Comparison of ENCODE assay signal across 11 cellular contexts in the genomic region with DNA sequence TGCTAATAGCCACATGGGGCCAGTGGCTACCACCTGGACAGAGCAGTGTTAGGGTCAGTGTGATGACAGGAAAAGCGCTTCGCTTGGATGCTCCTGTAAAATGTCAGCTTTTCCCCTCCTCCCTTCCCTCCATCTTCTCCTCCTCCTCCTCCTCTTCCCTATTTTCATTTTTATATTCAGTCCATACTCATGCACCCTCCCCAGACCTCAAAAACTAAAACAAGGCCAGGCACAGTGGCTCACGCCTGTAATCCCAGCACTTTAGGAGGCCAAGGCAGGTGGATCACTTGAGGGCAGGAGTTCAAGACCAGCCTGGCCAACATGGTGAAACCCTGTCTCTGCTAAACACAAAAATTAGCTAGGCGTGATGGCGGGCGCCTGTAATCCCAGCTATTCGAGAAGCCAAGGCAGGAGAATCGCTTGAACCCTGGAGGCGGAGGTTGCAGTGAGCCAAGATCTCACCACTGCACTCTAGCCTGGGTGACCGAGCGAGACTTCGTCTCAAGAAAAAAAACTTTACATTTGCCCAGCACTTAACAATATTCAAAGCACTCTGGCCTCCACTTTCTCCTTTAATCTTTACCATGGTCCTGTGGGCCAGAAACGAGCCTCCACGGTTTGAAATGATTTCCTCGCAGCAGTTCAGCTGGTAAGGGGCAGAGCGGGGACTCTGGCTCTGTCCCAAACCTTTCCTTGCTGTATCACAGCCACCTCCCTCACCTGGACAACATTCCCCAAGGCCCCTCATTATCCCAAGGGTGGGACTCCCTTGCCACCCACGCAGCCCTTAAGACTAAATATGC. TPM values are rescaled to one million over a fixed set of nuclear protein-coding genes. Genes with fewer than 3 reads are reported as not detected.
DNase-seq lines count a peak whose midpoint lies in the region; ATAC-seq and TF ChIP-seq lines count a peak whose summit lies in the region.
"Had no signal": no experiment of that assay in that cellular context is flagged by ENCODE, and none has a peak within 500 bp of the region (broad histone marks: within the 10 kb centered on the region; RNA-seq: fewer than 3 reads in every experiment).

No MANE protein-coding gene starts in this region.

- 82 to 87% (median 85%) methylated on average over 17 of the region's 17 CpGs for WGBS in heart left ventricle, 4 donors
- 90 to 93% methylated on average over 16 to 17 of the region's 17 CpGs for WGBS in endodermal cell (ENCODE audit: insufficient coverage in 1 of 2, insufficient read length in 1 of 2), 2 experiments
- WGBS in ovary, 3 donors, result 65 to 76% (median 70%) methylated on average over 17 of the region's 17 CpGs

- no peak overlapping the region for H3K4me3 Mint-ChIP-seq in endodermal cell
- H3K4me3 Mint-ChIP-seq in stimulated activated naive B cell treated with anti-CD40 and anti-IgM and Interleukin-4, amounts not matched to agents 10 μg/mL and 1 μg/mL and 100 μg/mL, for 72 hours, result no peak overlapping the region

- H3K36me3 Mint-ChIP-seq in endodermal cell (ENCODE audit: low read depth), result no peaks in the 10 kb centered on the region
- H3K36me3 Mint-ChIP-seq in stimulated activated naive B cell treated with anti-CD40 and anti-IgM and Interleukin-4, amounts not matched to agents 10 μg/mL and 1 μg/mL and 100 μg/mL, for 72 hours, result peaks cover 0 to 3% of the 10 kb centered on the region in 2 donors

- TF ChIP-seq CTCF in heart left ventricle (IDR thresholded peaks at IDR 0.05) (no peak), left ventricle myocardium inferior (IDR thresholded peaks at IDR 0.05; ENCODE audit: borderline replicate concordance) (no peak), endodermal cell (conservative IDR thresholded peaks at IDR 0.05) (no peak), ovary (IDR thresholded peaks at IDR 0.05) (no peak)

- H3K9me3 Mint-ChIP-seq in endodermal cell, result no peaks in the 10 kb centered on the region
- H3K9me3 Mint-ChIP-seq in stimulated activated naive B cell treated with anti-CD40 and anti-IgM and Interleukin-4, amounts not matched to agents 10 μg/mL and 1 μg/mL and 100 μg/mL, for 72 hours, result no peaks in the 10 kb centered on the region

- ATAC-seq in heart left ventricle, result no peak
- ATAC-seq in stimulated activated naive B cell treated with anti-CD40 and anti-IgM and Interleukin-4, amounts not matched to agents 10 μg/mL and 1 μg/mL and 100 μg/mL, for 72 hours (replicated peaks), result no peak

- H3K27me3 ChIP-seq in heart left ventricle (no peaks in the 10 kb centered on the region), left ventricle myocardium inferior (ENCODE audit: low read depth) (no peaks in the 10 kb centered on the region), endodermal cell (ENCODE audit: control insufficient read depth, insufficient read depth, low read length, poor library complexity, severe bottlenecking) (no peaks in the 10 kb centered on the region), ovary (no peaks in the 10 kb centered on the region)
- H3K27me3 ChIP-seq: tibial nerve had no signal

- H3K27me3 Mint-ChIP-seq in endodermal cell (ENCODE audit: insufficient read depth), result no peaks in the 10 kb centered on the region
- peaks cover 20 to 22% of the 10 kb centered on the region in 2 donors for H3K27me3 Mint-ChIP-seq in stimulated activated naive B cell treated with anti-CD40 and anti-IgM and Interleukin-4, amounts not matched to agents 10 μg/mL and 1 μg/mL and 100 μg/mL, for 72 hours

- H3K36me3 ChIP-seq in heart left ventricle, result no peaks in the 10 kb centered on the region
- no peaks in the 10 kb centered on the region for H3K36me3 ChIP-seq in left ventricle myocardium inferior
- H3K36me3 ChIP-seq in endodermal cell (ENCODE audit: control insufficient read depth, insufficient read depth, low read length), result no peaks in the 10 kb centered on the region
- no peaks in the 10 kb centered on the region for H3K36me3 ChIP-seq in ovary
- H3K36me3 ChIP-seq: tibial nerve had no signal

- TF ChIP-seq POLR2A in heart left ventricle (IDR thresholded peaks at IDR 0.05), result no peak
- TF ChIP-seq POLR2A in ovary (IDR thresholded peaks at IDR 0.05), result no peak

- H3K27ac ChIP-seq in heart left ventricle, result peak overlapping the region in 7 of 12 donors; percentile 38 to 82 (median 49)
- no peak overlapping the region for H3K27ac ChIP-seq in left ventricle myocardium inferior (replicated peaks)
- no peak overlapping the region for H3K27ac ChIP-seq in endodermal cell (ENCODE audit: low read depth, low read length)
- peak overlapping the region; percentile 34 to 85 for H3K27ac ChIP-seq in ovary

- H3K27ac Mint-ChIP-seq in endodermal cell, result peak overlapping the region; percentile 82
- H3K27ac Mint-ChIP-seq in stimulated activated naive B cell treated with anti-CD40 and anti-IgM and Interleukin-4, amounts not matched to agents 10 μg/mL and 1 μg/mL and 100 μg/mL, for 72 hours, result no peak overlapping the region

- intact Hi-C loops in heart left ventricle (cut with DNase I) (loop anchor here in 2 of 10 donors (5.0 to 10.0 kb wide), 2 partner anchors 139 to 201 kb away; partner anchors contain the start of gene SPATA20 (in 1 of the 2)), left ventricle myocardium inferior (cut with micrococcal nuclease) (no loop called here), ovary (cut with DNase I) (loop anchor here (5.0 to 10.0 kb wide), 4 partner anchors 51 to 204 kb away; partner anchors contain the start of gene ABCC3 (in 1 of the 4))

- DNase-seq in heart left ventricle, result no peak
- no peak for DNase-seq in left ventricle myocardium inferior
- no peak for DNase-seq in endodermal cell
- DNase-seq in ovary, result no peak
- no peak for DNase-seq in NCI-H1105 treated with DMSO at 0.1 percent for 48 hours (lab: John Stamatoyannopoulos, UW)
- no peak for DNase-seq in stimulated activated naive B cell treated with anti-CD40 and anti-IgM and Interleukin-4, amounts not matched to agents 10 μg/mL and 1 μg/mL and 100 μg/mL, for 72 hours
- no peak for DNase-seq in HK-2 (ENCODE audit: unreplicated experiment)
- no peak for DNase-seq in activated gamma-delta T cell treated with Interleukin-2 at 50 U/mL for 16 hours
- DNase-seq: DMS 273 treated with DMSO at 0.1 percent for 48 hours, T-helper 2 cell had no signal

- H3K4me1 ChIP-seq in heart left ventricle, result peaks cover 0 to 21% (median 11%) of the 10 kb centered on the region in 12 donors
- H3K4me1 ChIP-seq in left ventricle myocardium inferior, result peaks cover 23% of the 10 kb centered on the region
- H3K4me1 ChIP-seq in endodermal cell (ENCODE audit: control insufficient read depth, insufficient read depth, low read length), result peaks cover 8% of the 10 kb centered on the region
- peaks cover 29% of the 10 kb centered on the region for H3K4me1 ChIP-seq in ovary (ENCODE audit: insufficient read depth)

- no peak overlapping the region for H3K4me3 ChIP-seq in heart left ventricle
- H3K4me3 ChIP-seq in left ventricle myocardium inferior, result no peak overlapping the region
- H3K4me3 ChIP-seq in endodermal cell (ENCODE audit: low read length), result no peak overlapping the region
- H3K4me3 ChIP-seq in ovary, result no peak overlapping the region
- H3K4me3 ChIP-seq: tibial nerve had no signal

- H3K9ac ChIP-seq in endodermal cell (ENCODE audit: extremely low read depth, low read length, poor library complexity, severe bottlenecking), result no peak overlapping the region

- no peak for TF ChIP-seq EP300 in ovary (IDR thresholded peaks at IDR 0.05)

- H3K9me3 ChIP-seq in heart left ventricle (no peaks in the 10 kb centered on the region), left ventricle myocardium inferior (replicated peaks) (no peaks in the 10 kb centered on the region), endodermal cell (ENCODE audit: control insufficient read depth, low read length) (no peaks in the 10 kb centered on the region), ovary (no peaks in the 10 kb centered on the region)
- H3K9me3 ChIP-seq: tibial nerve had no signal

- H3K4me1 Mint-ChIP-seq in endodermal cell, result peaks cover 18% of the 10 kb centered on the region
- H3K4me1 Mint-ChIP-seq in stimulated activated naive B cell treated with anti-CD40 and anti-IgM and Interleukin-4, amounts not matched to agents 10 μg/mL and 1 μg/mL and 100 μg/mL, for 72 hours, result peaks cover 5% of the 10 kb centered on the region in 2 donors

RNA-seq across cellular contexts. Expression of gene ANKRD40, which starts 21.8 kb away (rescaled TPM):
- 10 to 100 TPM; 38.8 to 55.4 (median 47.2) TPM for total RNA-seq in heart left ventricle
- 10 to 100 TPM; 22.2 to 48.2 TPM for polyA plus RNA-seq in heart left ventricle
- total RNA-seq in left ventricle myocardium inferior, result 53.1 TPM
- 10 to 100 TPM; 44.9 to 60.3 TPM for total RNA-seq in endodermal cell
- polyA plus RNA-seq in endodermal cell (2013, experiment 1 of 2), result 38.1 TPM
- 37.3 TPM for polyA plus RNA-seq in endodermal cell (2013, experiment 2 of 2)
- total RNA-seq in ovary, result 10 to 100 TPM; 19.4 to 52.6 (median 42.1) TPM
- 10 to 100 TPM; 17.0 to 41.7 TPM for polyA plus RNA-seq in ovary

RNA-seq across cellular contexts. Expression of gene LUC7L3, which starts 33.5 kb away (rescaled TPM):
- total RNA-seq in heart left ventricle (10 to 100 TPM; 16.5 to 55.5 (median 52.1) TPM), left ventricle myocardium inferior (64.4 TPM), endodermal cell (100 to 1,000 TPM; 122 to 169 TPM), ovary (100 to 1,000 TPM; 103 to 172 (median 139) TPM)
- polyA plus RNA-seq in heart left ventricle (10 to 100 TPM; 33.4 to 89.0 TPM), ovary (100 to 1,000 TPM in 1 of 2 donors, 10 to 100 TPM in 1; 96.5 to 148 TPM)
- 252 TPM for polyA plus RNA-seq in endodermal cell (2013, experiment 1 of 2)
- 214 TPM for polyA plus RNA-seq in endodermal cell (2013, experiment 2 of 2)

RNA-seq across cellular contexts. Expression of gene ABCC3, which starts 51.2 kb away (rescaled TPM):
- 10 to 100 TPM in 1 of 9 donors, 1 to 10 TPM in 4, under 1 TPM in 3, not detected in 1; 0.20 to 21.6 (median 1.3) TPM for total RNA-seq in heart left ventricle
- 1 to 10 TPM in 1 of 2 donors, under 1 TPM in 1; 0.50 to 1.4 TPM for polyA plus RNA-seq in heart left ventricle
- 0.88 TPM for total RNA-seq in left ventricle myocardium inferior
- total RNA-seq in endodermal cell, result under 1 TPM; 0.22 to 0.91 TPM
- not detected for polyA plus RNA-seq in endodermal cell (2013, experiment 1 of 2)
- not detected for polyA plus RNA-seq in endodermal cell (2013, experiment 2 of 2)
- 10 to 100 TPM in 1 of 7 donors, 1 to 10 TPM in 6; 1.4 to 11.4 (median 5.2) TPM for total RNA-seq in ovary
- polyA plus RNA-seq in ovary, result 10 to 100 TPM in 1 of 2 donors, 1 to 10 TPM in 1; 2.5 to 14.2 TPM

Comparison
In these comparisons a context has a peak if more than half of its experiments do, and no peak if none do; other contexts are left out.
1. H3K27ac ChIP-seq: peak in heart left ventricle (7 of 12) and ovary (2 of 2); none in left ventricle myocardium inferior (single experiment) and endodermal cell (single experiment).